10 cellular contexts compared by ENCODE assay signal in genomic region chr17:40251576-40251975, GRCh38. TPM values are rescaled to one million over a fixed set of nuclear protein-coding genes. Genes with fewer than 3 reads are reported as not detected.
DNase-seq lines count a peak whose midpoint lies in the region; ATAC-seq and TF ChIP-seq lines count a peak whose summit lies in the region.
"Had no signal": no experiment of that assay in that cellular context is flagged by ENCODE, and none has a peak within 500 bp of the region (broad histone marks: within the 10 kb centered on the region; RNA-seq: fewer than 3 reads in every experiment).

No MANE protein-coding gene starts in this region.

- H3K36me3 ChIP-seq in A673 (ENCODE audit: insufficient read depth, low read length, poor library complexity, severe bottlenecking) (no peaks in the 10 kb centered on the region), breast epithelium (no peaks in the 10 kb centered on the region), lung (ENCODE audit: control insufficient read depth in 2 of 2, insufficient read depth in 2 of 2, low read length in 2 of 2) (peaks cover 0 to 4% of the 10 kb centered on the region in 2 donors)

- no peaks in the 10 kb centered on the region for H3K27me3 Mint-ChIP-seq in activated CD4-positive, alpha-beta T cell treated with anti-CD3 and anti-CD28 coated beads, Interleukin-2, amount 10 ng/mL, durations not matched to agents 24 days and 14 days
- H3K27me3 Mint-ChIP-seq: IgD-negative memory B cell had no signal

- no peak overlapping the region for H3K4me3 Mint-ChIP-seq in activated CD4-positive, alpha-beta T cell treated with anti-CD3 and anti-CD28 coated beads, Interleukin-2, amount 10 ng/mL, durations not matched to agents 24 days and 14 days
- H3K4me3 Mint-ChIP-seq: IgD-negative memory B cell had no signal

- CTCF ChIA-PET in A673 (lab: Charles Lee): no interaction called here

- TF ChIP-seq EP300 in Ishikawa (IDR thresholded peaks at IDR 0.05; ENCODE audit: borderline replicate concordance): no peak

- TF ChIP-seq POLR2A in breast epithelium (IDR thresholded peaks at IDR 0.05): no peak

- peak; percentile 44 for DNase-seq in A673 (ENCODE audit: low spot score)
- no peak for DNase-seq in breast epithelium (ENCODE audit: low spot score in 2 of 2)
- no peak for DNase-seq in lung (ENCODE audit: low spot score)
- no peak for DNase-seq in activated CD4-positive, alpha-beta T cell treated with anti-CD3 and anti-CD28 coated beads, Interleukin-2, amount 10 ng/mL, durations not matched to agents 24 days and 14 days
- no peak for DNase-seq in SKM-1 treated with dmso at 0.1 percent for 144 hours (lab: John Stamatoyannopoulos, UW; ENCODE audit: unreplicated experiment)
- no peak for DNase-seq in G401 (ENCODE audit: low spot score)
- no peak for DNase-seq in activated T-cell treated with anti-CD3 and anti-CD28 coated beads, Interleukin-2, amount 50 U/mL, for 1 hour

- H3K9me3 ChIP-seq in A673 (ENCODE audit: low read depth, low read length, poor library complexity, severe bottlenecking) (no peaks in the 10 kb centered on the region), breast epithelium (no peaks in the 10 kb centered on the region), lung (ENCODE audit: control insufficient read depth in 2 of 2, insufficient read depth in 1 of 2, low read length in 1 of 2) (no peaks in the 10 kb centered on the region)

- peaks cover 6% of the 10 kb centered on the region for H3K4me1 Mint-ChIP-seq in activated CD4-positive, alpha-beta T cell treated with anti-CD3 and anti-CD28 coated beads, Interleukin-2, amount 10 ng/mL, durations not matched to agents 24 days and 14 days

- H3K27me3 ChIP-seq in A673 (replicated peaks; ENCODE audit: insufficient read depth, low read depth, low read length, poor library complexity): no peaks in the 10 kb centered on the region
- H3K27me3 ChIP-seq in breast epithelium: no peaks in the 10 kb centered on the region
- no peaks in the 10 kb centered on the region for H3K27me3 ChIP-seq in lung (ENCODE audit: control insufficient read depth, insufficient read depth)
- H3K27me3 ChIP-seq: cardiac muscle cell had no signal

- POLR2A ChIA-PET in A673 (lab: Charles Lee; ENCODE audit: low non-redundant PET): interaction anchor here (0.5 kb wide), 1 partner anchor 19 kb away, joined by 3 read pairs; no protein-coding TSS in a partner anchor

- peak; percentile 19 for ATAC-seq in lung (ENCODE audit: insufficient read depth, low FRiP score)

- peaks cover 3% of the 10 kb centered on the region for H3K36me3 Mint-ChIP-seq in activated CD4-positive, alpha-beta T cell treated with anti-CD3 and anti-CD28 coated beads, Interleukin-2, amount 10 ng/mL, durations not matched to agents 24 days and 14 days (ENCODE audit: low read depth)

- in situ Hi-C loops in G401 (cut with HindIII; ENCODE audit: low sequenced_read_pairs): no loop called here

- H3K4me1 ChIP-seq in A673 (ENCODE audit: insufficient read depth, low read length, poor library complexity, severe bottlenecking) (peaks cover 3% of the 10 kb centered on the region), breast epithelium (peaks cover 0 to 10% of the 10 kb centered on the region in 2 donors), lung (ENCODE audit: control insufficient read depth in 2 of 2, insufficient read depth in 2 of 2, low read length in 2 of 2) (peaks cover 5 to 9% of the 10 kb centered on the region in 2 donors)

- H3K4me3 ChIP-seq in A673 (ENCODE audit: low read depth, low read length, poor library complexity, severe bottlenecking): no peak overlapping the region
- H3K4me3 ChIP-seq in breast epithelium: no peak overlapping the region
- no peak overlapping the region for H3K4me3 ChIP-seq in lung
- H3K4me3 ChIP-seq: cardiac muscle cell had no signal

- BruUV-seq in A673 (replicated peaks; lab: Mats Ljungman, UMichigan): no TSS peak

- no peaks in the 10 kb centered on the region for H3K9me3 Mint-ChIP-seq in activated CD4-positive, alpha-beta T cell treated with anti-CD3 and anti-CD28 coated beads, Interleukin-2, amount 10 ng/mL, durations not matched to agents 24 days and 14 days
- H3K9me3 Mint-ChIP-seq: IgD-negative memory B cell had no signal

- no peak overlapping the region for H3K27ac Mint-ChIP-seq in activated CD4-positive, alpha-beta T cell treated with anti-CD3 and anti-CD28 coated beads, Interleukin-2, amount 10 ng/mL, durations not matched to agents 24 days and 14 days
- H3K27ac Mint-ChIP-seq: IgD-negative memory B cell had no signal

- TF ChIP-seq CTCF in A673 (conservative IDR thresholded peaks at IDR 0.05; ENCODE audit: low read depth, low read length) (no peak), breast epithelium (IDR thresholded peaks at IDR 0.05) (no peak), lung (IDR thresholded peaks at IDR 0.05; ENCODE audit: control extremely low read depth, extremely low read depth) (no peak)

- H3K27ac ChIP-seq in A673 (ENCODE audit: low read depth, low read length, poor library complexity, severe bottlenecking): no peak overlapping the region
- peak overlapping the region; percentile 13 to 20 for H3K27ac ChIP-seq in breast epithelium
- no peak overlapping the region for H3K27ac ChIP-seq in lung (ENCODE audit: low read depth in 1 of 2, low read length in 1 of 2)
- H3K27ac ChIP-seq: cardiac muscle cell had no signal

- intact Hi-C loops in A673 (cut with micrococcal nuclease; ENCODE audit: unreplicated experiment) (no loop called here), breast epithelium (cut with DNase I; ENCODE audit: low total_unique reads) (no loop called here)
- intact Hi-C loops in activated CD4-positive, alpha-beta T cell treated with anti-CD3 and anti-CD28 coated beads, Interleukin-2, amount 10 ng/mL, durations not matched to agents 24 days and 14 days (cut with micrococcal nuclease): no loop called here

- no peak for TF ChIP-seq RAD21 in Ishikawa (IDR thresholded peaks at IDR 0.05; ENCODE audit: low read depth)

TF ChIP-seq in Ishikawa, 13 proteins besides CTCF, POLR2A, EP300 and RAD21:
- TF ChIP-seq YY1 (IDR thresholded peaks at IDR 0.05; ENCODE audit: low read depth) (no peak), NFIC (IDR thresholded peaks at IDR 0.05) (peak; percentile 26; the same call in 1 of the 2 replicates)

RNA-seq across cellular contexts. Expression of gene WIPF2, which starts 32.5 kb away (rescaled TPM):
- total RNA-seq in A673 (2021) (16.3 and 17.2 TPM in 2 replicates), breast epithelium (10 to 100 TPM in 2 of 3 donors, 1 to 10 TPM in 1; 8.2 to 12.9 (median 10.8) TPM), lung (10 to 100 TPM; 15.7 to 34.5 TPM)
- polyA plus RNA-seq in lung: 10 to 100 TPM; 10.6 to 14.2 TPM
- 19.9 and 25.5 TPM in 2 replicates for total RNA-seq in activated CD4-positive, alpha-beta T cell treated with anti-CD3 and anti-CD28 coated beads, Interleukin-2, amount 10 ng/mL, durations not matched to agents 24 days and 14 days
- total RNA-seq in G401 (2014; rRNA removed; shearing (Covaris generic)): 4.6 and 9.7 TPM in 2 replicates

RNA-seq across cellular contexts. Expression of gene CDC6, which starts 36.1 kb away (rescaled TPM):
- total RNA-seq in A673 (2021): 82.6 and 85.7 TPM in 2 replicates
- total RNA-seq in breast epithelium: under 1 TPM; 0.29 to 0.98 (median 0.80) TPM
- total RNA-seq in lung: 1 to 10 TPM; 5.5 to 5.7 TPM
- polyA plus RNA-seq in lung: 1 to 10 TPM; 3.3 to 6.0 TPM
- 139 and 142 TPM in 2 replicates for total RNA-seq in activated CD4-positive, alpha-beta T cell treated with anti-CD3 and anti-CD28 coated beads, Interleukin-2, amount 10 ng/mL, durations not matched to agents 24 days and 14 days
- total RNA-seq in G401 (2014; rRNA removed; shearing (Covaris generic)): 34.1 and 53.5 TPM in 2 replicates

RNA-seq across cellular contexts. Expression of gene RARA, which starts 57.4 kb away (rescaled TPM):
- total RNA-seq in A673 (2021) (25.4 and 30.3 TPM in 2 replicates), breast epithelium (10 to 100 TPM; 14.2 to 31.2 (median 25.2) TPM), lung (10 to 100 TPM; 36.4 to 75.3 TPM)
- 10 to 100 TPM; 49.8 to 51.7 TPM for polyA plus RNA-seq in lung
- 24.0 and 26.2 TPM in 2 replicates for total RNA-seq in activated CD4-positive, alpha-beta T cell treated with anti-CD3 and anti-CD28 coated beads, Interleukin-2, amount 10 ng/mL, durations not matched to agents 24 days and 14 days
- 9.5 and 11.8 TPM in 2 replicates for total RNA-seq in G401 (2014; rRNA removed; shearing (Covaris generic))

Comparison
In these comparisons a context has a peak if more than half of its experiments do, and no peak if none do; other contexts are left out.
1. H3K27ac ChIP-seq: peak in breast epithelium (2 of 2); none in A673 (single experiment) and lung (0 of 2).